ENCODE assay signal across 2 cellular contexts in the genomic region with DNA sequence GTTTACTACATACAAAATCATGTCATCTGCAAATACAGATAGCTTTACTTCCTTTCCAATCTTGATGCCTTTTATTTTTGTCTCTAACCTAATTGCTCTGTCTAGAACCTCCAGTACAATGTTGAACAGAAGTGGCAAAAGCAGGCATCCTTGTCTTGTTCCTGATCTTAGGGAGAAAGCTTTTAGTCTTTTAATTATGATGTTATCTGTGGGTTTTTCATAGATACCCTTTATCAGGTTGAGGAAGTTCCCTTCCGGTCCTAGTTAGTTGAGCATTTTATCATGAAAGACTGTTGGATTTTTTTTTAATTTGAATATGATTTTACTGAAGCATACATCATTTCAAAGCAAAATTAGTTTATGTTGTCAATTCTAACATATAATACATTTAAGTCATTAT.
TF ChIP-seq lines count a peak whose summit lies in the region.

No MANE protein-coding gene starts in this region.

TF ChIP-seq in A549, 52 proteins besides CTCF, POLR2A, EP300 and RAD21 (continued from another document):
- TF ChIP-seq, protein P1, sequence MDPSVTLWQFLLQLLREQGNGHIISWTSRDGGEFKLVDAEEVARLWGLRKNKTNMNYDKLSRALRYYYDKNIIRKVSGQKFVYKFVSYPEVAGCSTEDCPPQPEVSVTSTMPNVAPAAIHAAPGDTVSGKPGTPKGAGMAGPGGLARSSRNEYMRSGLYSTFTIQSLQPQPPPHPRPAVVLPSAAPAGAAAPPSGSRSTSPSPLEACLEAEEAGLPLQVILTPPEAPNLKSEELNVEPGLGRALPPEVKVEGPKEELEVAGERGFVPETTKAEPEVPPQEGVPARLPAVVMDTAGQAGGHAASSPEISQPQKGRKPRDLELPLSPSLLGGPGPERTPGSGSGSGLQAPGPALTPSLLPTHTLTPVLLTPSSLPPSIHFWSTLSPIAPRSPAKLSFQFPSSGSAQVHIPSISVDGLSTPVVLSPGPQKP (IDR thresholded peaks at IDR 0.05; ENCODE audit: low read depth, low read length): no peak
- TF ChIP-seq EHMT2 (IDR thresholded peaks at IDR 0.05; ENCODE audit: low read depth) (no peak), USF2 (IDR thresholded peaks at IDR 0.05) (no peak), ATOH8 (CRISPR knock-in tag; IDR thresholded peaks at IDR 0.05; ENCODE audit: low read depth) (no peak), MYC (IDR thresholded peaks at IDR 0.05; ENCODE audit: borderline replicate concordance, low read length) (no peak), HEYL (CRISPR knock-in tag; IDR thresholded peaks at IDR 0.05) (no peak), ZSCAN20 (CRISPR knock-in tag; IDR thresholded peaks at IDR 0.05) (no peak)

TF ChIP-seq in SK-N-SH treated with all-trans-retinoic acid at 6 μM for 48 hours, 23 proteins besides CTCF, POLR2A, EP300 and RAD21 (continued from another document):
- TF ChIP-seq GLIS3 (CRISPR knock-in tag; IDR thresholded peaks at IDR 0.05) (0 out of 2 replicates have a peak, but pooled peaks have one; percentile 65), ZC3H10 (CRISPR knock-in tag; IDR thresholded peaks at IDR 0.05) (no peak), TOX (CRISPR knock-in tag; IDR thresholded peaks at IDR 0.05; ENCODE audit: borderline replicate concordance) (no peak), ZFP30 (CRISPR knock-in tag; IDR thresholded peaks at IDR 0.05) (no peak), BACH2 (CRISPR knock-in tag; IDR thresholded peaks at IDR 0.05; ENCODE audit: borderline replicate concordance) (no peak), CSDC2 (CRISPR knock-in tag; IDR thresholded peaks at IDR 0.05) (no peak)
- TF ChIP-seq, protein P2, sequence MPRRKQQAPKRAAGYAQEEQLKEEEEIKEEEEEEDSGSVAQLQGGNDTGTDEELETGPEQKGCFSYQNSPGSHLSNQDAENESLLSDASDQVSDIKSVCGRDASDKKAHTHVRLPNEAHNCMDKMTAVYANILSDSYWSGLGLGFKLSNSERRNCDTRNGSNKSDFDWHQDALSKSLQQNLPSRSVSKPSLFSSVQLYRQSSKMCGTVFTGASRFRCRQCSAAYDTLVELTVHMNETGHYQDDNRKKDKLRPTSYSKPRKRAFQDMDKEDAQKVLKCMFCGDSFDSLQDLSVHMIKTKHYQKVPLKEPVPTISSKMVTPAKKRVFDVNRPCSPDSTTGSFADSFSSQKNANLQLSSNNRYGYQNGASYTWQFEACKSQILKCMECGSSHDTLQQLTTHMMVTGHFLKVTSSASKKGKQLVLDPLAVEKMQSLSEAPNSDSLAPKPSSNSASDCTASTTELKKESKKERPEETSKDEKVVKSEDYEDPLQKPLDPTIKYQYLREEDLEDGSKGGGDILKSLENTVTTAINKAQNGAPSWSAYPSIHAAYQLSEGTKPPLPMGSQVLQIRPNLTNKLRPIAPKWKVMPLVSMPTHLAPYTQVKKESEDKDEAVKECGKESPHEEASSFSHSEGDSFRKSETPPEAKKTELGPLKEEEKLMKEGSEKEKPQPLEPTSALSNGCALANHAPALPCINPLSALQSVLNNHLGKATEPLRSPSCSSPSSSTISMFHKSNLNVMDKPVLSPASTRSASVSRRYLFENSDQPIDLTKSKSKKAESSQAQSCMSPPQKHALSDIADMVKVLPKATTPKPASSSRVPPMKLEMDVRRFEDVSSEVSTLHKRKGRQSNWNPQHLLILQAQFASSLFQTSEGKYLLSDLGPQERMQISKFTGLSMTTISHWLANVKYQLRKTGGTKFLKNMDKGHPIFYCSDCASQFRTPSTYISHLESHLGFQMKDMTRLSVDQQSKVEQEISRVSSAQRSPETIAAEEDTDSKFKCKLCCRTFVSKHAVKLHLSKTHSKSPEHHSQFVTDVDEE (CRISPR knock-in tag; IDR thresholded peaks at IDR 0.05): peak; percentile 95
- TF ChIP-seq, protein P3, sequence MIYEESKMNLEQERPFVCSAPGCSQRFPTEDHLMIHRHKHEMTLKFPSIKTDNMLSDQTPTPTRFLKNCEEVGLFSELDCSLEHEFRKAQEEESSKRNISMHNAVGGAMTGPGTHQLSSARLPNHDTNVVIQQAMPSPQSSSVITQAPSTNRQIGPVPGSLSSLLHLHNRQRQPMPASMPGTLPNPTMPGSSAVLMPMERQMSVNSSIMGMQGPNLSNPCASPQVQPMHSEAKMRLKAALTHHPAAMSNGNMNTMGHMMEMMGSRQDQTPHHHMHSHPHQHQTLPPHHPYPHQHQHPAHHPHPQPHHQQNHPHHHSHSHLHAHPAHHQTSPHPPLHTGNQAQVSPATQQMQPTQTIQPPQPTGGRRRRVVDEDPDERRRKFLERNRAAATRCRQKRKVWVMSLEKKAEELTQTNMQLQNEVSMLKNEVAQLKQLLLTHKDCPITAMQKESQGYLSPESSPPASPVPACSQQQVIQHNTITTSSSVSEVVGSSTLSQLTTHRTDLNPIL (CRISPR knock-in tag; IDR thresholded peaks at IDR 0.05; ENCODE audit: low read depth): no peak
